Comparison of ENCODE assay signal across 10 cellular contexts in the genomic region with DNA sequence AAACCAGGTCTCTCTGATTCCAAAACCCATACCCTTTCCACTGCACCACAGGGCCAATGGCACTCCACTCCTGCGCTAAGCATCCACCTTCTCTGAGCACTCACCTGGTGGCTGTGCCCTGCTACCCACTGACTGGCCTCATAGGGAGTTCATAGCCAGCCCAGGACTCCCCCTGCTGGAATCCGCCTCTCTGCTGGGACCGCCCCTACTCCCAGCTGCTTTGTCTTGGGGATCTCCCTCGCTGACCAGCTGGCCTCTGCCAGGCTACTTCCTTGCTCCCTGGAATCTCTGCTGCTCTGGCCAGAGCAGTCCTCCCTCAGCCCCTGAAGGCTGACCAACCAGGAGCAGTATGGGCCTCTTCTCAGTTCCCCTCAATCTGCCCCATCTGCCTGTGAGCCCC.
DNase-seq lines count a peak whose midpoint lies in the region; ATAC-seq and TF ChIP-seq lines count a peak whose summit lies in the region.
"Had no signal": no experiment of that assay in that cellular context is flagged by ENCODE, and none has a peak within 500 bp of the region (broad histone marks: within the 10 kb centered on the region; RNA-seq: fewer than 3 reads in every experiment).

No MANE protein-coding gene starts in this region.

- no peaks in the 10 kb centered on the region for H3K36me3 Mint-ChIP-seq in mesothelial cell of epicardium

- intact Hi-C loops in gastrocnemius medialis (cut with DNase I; ENCODE audit: low total_unique reads): no loop called here

- H3K4me1 ChIP-seq in gastrocnemius medialis: no peaks in the 10 kb centered on the region

- H3K27ac Mint-ChIP-seq in mesothelial cell of epicardium: no peak overlapping the region
- H3K27ac Mint-ChIP-seq: stimulated activated naive CD8-positive, alpha-beta T cell treated with anti-CD3 and anti-CD28 coated beads, Interleukin-15, Interleukin-2, amounts not matched to agents 100 ng/mL and 50 ng/mL, for 24 hours had no signal

- H3K4me3 ChIP-seq in gastrocnemius medialis: no peak overlapping the region

- TF ChIP-seq POLR2A in gastrocnemius medialis (IDR thresholded peaks at IDR 0.05): no peak

- H3K4me1 Mint-ChIP-seq in mesothelial cell of epicardium: no peaks in the 10 kb centered on the region

- H3K36me3 ChIP-seq in gastrocnemius medialis: no peaks in the 10 kb centered on the region

- ATAC-seq in GM21390 (IDR thresholded peaks at IDR 0.05; ENCODE audit: unreplicated experiment): peak; percentile 77
- ATAC-seq in HG03575 (IDR thresholded peaks at IDR 0.05; ENCODE audit: extremely low read depth, insufficient number of reproducible peaks, low FRiP score, unreplicated experiment): peak; percentile 50
- ATAC-seq in gastrocnemius medialis: no peak

- H3K4me3 Mint-ChIP-seq in mesothelial cell of epicardium: no peak overlapping the region
- H3K4me3 Mint-ChIP-seq: stimulated activated naive CD8-positive, alpha-beta T cell treated with anti-CD3 and anti-CD28 coated beads, Interleukin-15, Interleukin-2, amounts not matched to agents 100 ng/mL and 50 ng/mL, for 24 hours had no signal

- TF ChIP-seq CTCF in GM10266 (IDR thresholded peaks at IDR 0.05; ENCODE audit: control insufficient read depth, insufficient read depth, low read depth, missing control alignments): peak; percentile 56
- no peak for TF ChIP-seq CTCF in mesothelial cell of epicardium (IDR thresholded peaks at IDR 0.05; ENCODE audit: unreplicated experiment)
- no peak for TF ChIP-seq CTCF in gastrocnemius medialis (IDR thresholded peaks at IDR 0.05 in 4 of 5, conservative IDR thresholded peaks at IDR 0.05 in 1 of 5)

- H3K27ac ChIP-seq in gastrocnemius medialis: no peak overlapping the region

- H3K9me3 Mint-ChIP-seq in mesothelial cell of epicardium: no peaks in the 10 kb centered on the region
- H3K9me3 Mint-ChIP-seq: stimulated activated naive CD8-positive, alpha-beta T cell treated with anti-CD3 and anti-CD28 coated beads, Interleukin-15, Interleukin-2, amounts not matched to agents 100 ng/mL and 50 ng/mL, for 24 hours had no signal

- H3K9me3 ChIP-seq in gastrocnemius medialis: no peaks in the 10 kb centered on the region

- H3K27me3 ChIP-seq in gastrocnemius medialis: no peaks in the 10 kb centered on the region

- in situ Hi-C loops in gastrocnemius medialis (cut with MboI; ENCODE audit: low sequenced_read_pairs in 4 of 4): no loop called here

- peak; percentile 19 for DNase-seq in GM10266 (ENCODE audit: extremely low spot score)
- peak; percentile 56 for DNase-seq in iPS DF 19.7 (ENCODE audit: low read depth, low spot score)
- no peak for DNase-seq in mesothelial cell of epicardium (ENCODE audit: low spot score in 2 of 2, unreplicated experiment in 2 of 2)
- DNase-seq in AML-193 (lab: John Stamatoyannopoulos, UW): no peak
- DNase-seq in midbrain (lab: John Stamatoyannopoulos, UW): no peak
- DNase-seq in gastrocnemius medialis: no peak
- DNase-seq: HCEC 1CT had no signal

- peaks cover 21% of the 10 kb centered on the region for H3K27me3 Mint-ChIP-seq in mesothelial cell of epicardium (ENCODE audit: low read depth)

Comparison
In these comparisons a context has a peak if more than half of its experiments do, and no peak if none do; other contexts are left out.
1. DNase-seq: peak in GM10266 (single experiment) and iPS DF 19.7 (single experiment); none in mesothelial cell of epicardium (0 of 2), AML-193 (0 of 2), midbrain (single experiment) and gastrocnemius medialis (0 of 2).
2. ATAC-seq: peak in GM21390 (single experiment) and HG03575 (single experiment); none in gastrocnemius medialis (0 of 2).